Comparison of ENCODE assay signal across 33 cellular contexts in genomic region chr2:17617508-17617907, GRCh38.
"Had no signal": no experiment of that assay in that cellular context is flagged by ENCODE, and none has a peak within 500 bp of the region (broad histone marks: within the 10 kb centered on the region; RNA-seq: fewer than 3 reads in every experiment).

No MANE protein-coding gene starts in this region.

- H3K9me3 ChIP-seq: adrenal gland, body of pancreas, breast epithelium had no signal

- H3K27ac ChIP-seq: adrenal gland, body of pancreas, brain microvascular endothelial cell, breast epithelium, VCaP had no signal

- ATAC-seq: activated CD8-positive, alpha-beta T cell treated with anti-CD3 and anti-CD28 coated beads for 36 hours; activated naive CD4-positive, alpha-beta T cell treated with anti-CD3 and anti-CD28 coated beads, Interleukin-2, amount 50 U/mL, for 72 hours; activated T-cell treated with anti-CD3 and anti-CD28 coated beads, Interleukin-2, amount 50 U/mL, for 4 hours; activated T-cell treated with anti-CD3 and anti-CD28 coated beads, Interleukin-2, amount 50 U/mL, for 72 hours; activated T-helper 17 cell treated with anti-CD3 and anti-CD28 coated beads, Interleukin-2, amount 50 U/mL, for 72 hours; body of pancreas had no signal

- H3K4me3 ChIP-seq: adrenal gland, body of pancreas, breast epithelium had no signal

- H3K4me1 ChIP-seq: body of pancreas, breast epithelium had no signal

- H3K36me3 ChIP-seq: adrenal gland, brain microvascular endothelial cell, breast epithelium had no signal

- DNase-seq: activated B cell treated with CpG ODN at 0.5 μM for 24 hours; activated CD4-positive, alpha-beta memory T cell treated with anti-CD3 and anti-CD28 coated beads for 36 hours; activated CD4-positive, alpha-beta T cell treated with anti-CD3 and anti-CD28 coated beads for 4 hours; activated CD4-positive, alpha-beta T cell treated with anti-CD3 and anti-CD28 coated beads, Interleukin-2, amount 10 ng/mL, durations not matched to agents 24 days and 14 days; activated CD4-positive, alpha-beta T cell treated with anti-CD3 and anti-CD28 coated beads, Interleukin-2, amount 50 U/mL, for 1 hour; activated CD4-positive, alpha-beta T cell treated with anti-CD3 and anti-CD28 coated beads, Interleukin-2, amount 50 U/mL, for 4 hours; activated CD4-positive, CD25-positive, alpha-beta regulatory T cell treated with anti-CD3 and anti-CD28 coated beads, Interleukin-2, amount 50 U/mL, for 72 hours; activated CD8-positive, alpha-beta memory T cell treated with anti-CD3 and anti-CD28 coated beads, Interleukin-2, amount 50 U/mL, for 4 hours; activated CD8-positive, alpha-beta T cell treated with anti-CD3 and anti-CD28 coated beads for 36 hours; activated effector memory CD4-positive, alpha-beta T cell treated with anti-CD3 and anti-CD28 coated beads, Interleukin-2, amount 50 U/mL, for 16 hours; activated gamma-delta T cell treated with Interleukin-2 at 50 U/mL for 16 hours; activated naive CD4-positive, alpha-beta T cell; activated naive CD4-positive, alpha-beta T cell treated with anti-CD3 and anti-CD28 coated beads for 36 hours; activated naive CD4-positive, alpha-beta T cell treated with anti-CD3 and anti-CD28 coated beads, Interleukin-2, amount 50 U/mL, for 16 hours; activated naive CD8-positive, alpha-beta T cell treated with anti-CD3 and anti-CD28 coated beads for 36 hours; activated T-cell treated with anti-CD3 and anti-CD28 coated beads for 4 hours; activated T-cell treated with anti-CD3 and anti-CD28 coated beads, Interleukin-2, amount 50 U/mL, for 1 hour; activated T-cell treated with anti-CD3 and anti-CD28 coated beads, Interleukin-2, amount 50 U/mL, for 4 hours; activated T-cell treated with anti-CD3 and anti-CD28 coated beads, Interleukin-2, amount 50 U/mL, for 72 hours; amniotic stem cell; aorta; body of pancreas; brain microvascular endothelial cell; central memory CD4-positive, alpha-beta T cell; T-helper 2 cell; T-helper 9 cell had no signal

- H3K27me3 ChIP-seq: adrenal gland, body of pancreas, brain microvascular endothelial cell, breast epithelium had no signal

- FAIRE-seq: astrocyte, TTC549 had no signal
